ENCODE assay signal across 36 cellular contexts in genomic region chr19:14770136-14770535, GRCh38. TPM values are rescaled to one million over a fixed set of nuclear protein-coding genes. Genes with fewer than 3 reads are reported as not detected.
"Had no signal": no experiment of that assay in that cellular context is flagged by ENCODE, and none has a peak within 500 bp of the region (broad histone marks: within the 10 kb centered on the region; RNA-seq: fewer than 3 reads in every experiment).

No MANE protein-coding gene starts in this region.

- H3K36me3 Mint-ChIP-seq: activated naive CD4-positive, alpha-beta T cell treated with anti-CD3 and anti-CD28 coated beads, Interleukin-2, amount 50 U/mL, for 24 hours; activated naive CD8-positive, alpha-beta T cell treated with anti-CD3 and anti-CD28 coated beads, Interleukin-2, amount 10 ng/mL, durations not matched to agents 7 days and 5 days had no signal

- H3K27ac ChIP-seq: ascending aorta, cardiac muscle cell, Peyer's patch, SJSA1 had no signal

- H3K36me3 ChIP-seq: ascending aorta, cardiac muscle cell, Peyer's patch, SJSA1 had no signal

- H3K27me3 ChIP-seq: ascending aorta, Peyer's patch, SJSA1 had no signal

- ATAC-seq: activated CD4-positive, alpha-beta T cell treated with anti-CD3 and anti-CD28 coated beads for 36 hours; activated CD4-positive, CD25-positive, alpha-beta regulatory T cell treated with anti-CD3 and anti-CD28 coated beads, Interleukin-2, amount 50 U/mL, for 24 hours; activated CD8-positive, alpha-beta T cell treated with anti-CD3 and anti-CD28 coated beads, Interleukin-2, amount 10 ng/mL, durations not matched to agents 7 days and 5 days; PC-3; WTC11 had no signal

- H3K4me2 ChIP-seq: SK-N-SH had no signal

- H3K4me3 Mint-ChIP-seq: activated CD4-positive, alpha-beta T cell treated with anti-CD3 and anti-CD28 coated beads for 36 hours; activated CD4-positive, alpha-beta T cell treated with anti-CD3 and anti-CD28 coated beads, Interleukin-2, amount 10 ng/mL, durations not matched to agents 7 days and 5 days; activated CD8-positive, alpha-beta T cell treated with anti-CD3 and anti-CD28 coated beads, Interleukin-2, amount 10 ng/mL, durations not matched to agents 7 days and 5 days; activated naive CD4-positive, alpha-beta T cell treated with anti-CD3 and anti-CD28 coated beads, Interleukin-2, amount 50 U/mL, for 24 hours; activated naive CD8-positive, alpha-beta T cell treated with anti-CD3 and anti-CD28 coated beads, Interleukin-2, amount 10 ng/mL, durations not matched to agents 7 days and 5 days; activated T-cell treated with anti-CD3 and anti-CD28 coated beads, Interleukin-2, amount 50 U/mL, for 24 hours; central memory CD8-positive, alpha-beta T cell; T-helper 1 cell treated with Interleukin-12 subunit alpha and Interleukin-12 subunit beta and Interleukin-4 antibody, amounts not matched to agents 30 μg/mL and 1 μg/mL, for 36 hours; T-helper 2 cell treated with Interferon-gamma antibody and Interleukin-4, amounts not matched to agents 5 μg/mL and 100 μg/mL, for 36 hours; WTC11 had no signal

- H3K4me1 Mint-ChIP-seq: activated CD4-positive, alpha-beta T cell treated with anti-CD3 and anti-CD28 coated beads for 36 hours; activated CD4-positive, alpha-beta T cell treated with anti-CD3 and anti-CD28 coated beads, Interleukin-2, amount 10 ng/mL, durations not matched to agents 7 days and 5 days; activated naive CD4-positive, alpha-beta T cell treated with anti-CD3 and anti-CD28 coated beads, Interleukin-2, amount 50 U/mL, for 24 hours; activated naive CD8-positive, alpha-beta T cell treated with anti-CD3 and anti-CD28 coated beads, Interleukin-2, amount 10 ng/mL, durations not matched to agents 7 days and 5 days; central memory CD8-positive, alpha-beta T cell; WTC11 had no signal

- H3K4me1 ChIP-seq: ascending aorta, Peyer's patch, SJSA1 had no signal

- H3K9me3 Mint-ChIP-seq: activated CD4-positive, alpha-beta T cell treated with anti-CD3 and anti-CD28 coated beads, Interleukin-2, amount 10 ng/mL, durations not matched to agents 7 days and 5 days; activated naive CD4-positive, alpha-beta T cell treated with anti-CD3 and anti-CD28 coated beads, Interleukin-2, amount 50 U/mL, for 24 hours; activated naive CD8-positive, alpha-beta T cell treated with anti-CD3 and anti-CD28 coated beads, Interleukin-2, amount 10 ng/mL, durations not matched to agents 7 days and 5 days; activated T-cell treated with anti-CD3 and anti-CD28 coated beads, Interleukin-2, amount 50 U/mL, for 24 hours; activated T-helper 2 cell treated with anti-CD3 and anti-CD28 coated beads, Interferon-gamma antibody, Interleukin-2, Interleukin-4, amounts not matched to agents 10 μg/mL and 5 μg/mL and 100 μg/mL, durations not matched to agents 14 hours and 24 hours and 36 hours; central memory CD8-positive, alpha-beta T cell; T-helper 1 cell treated with Interleukin-12 subunit alpha and Interleukin-12 subunit beta and Interleukin-4 antibody, amounts not matched to agents 30 μg/mL and 1 μg/mL, for 36 hours; T-helper 2 cell treated with Interferon-gamma antibody and Interleukin-4, amounts not matched to agents 5 μg/mL and 100 μg/mL, for 36 hours; WTC11 had no signal

- H3K27me3 Mint-ChIP-seq: activated CD4-positive, alpha-beta T cell treated with anti-CD3 and anti-CD28 coated beads, Interleukin-2, amount 10 ng/mL, durations not matched to agents 7 days and 5 days had no signal

- H3K9ac ChIP-seq: SK-N-SH had no signal

- H3K27ac Mint-ChIP-seq: activated CD4-positive, alpha-beta T cell treated with anti-CD3 and anti-CD28 coated beads for 36 hours; activated CD4-positive, alpha-beta T cell treated with anti-CD3 and anti-CD28 coated beads, Interleukin-2, amount 10 ng/mL, durations not matched to agents 7 days and 5 days; activated CD8-positive, alpha-beta T cell treated with anti-CD3 and anti-CD28 coated beads, Interleukin-2, amount 10 ng/mL, durations not matched to agents 7 days and 5 days; activated naive CD4-positive, alpha-beta T cell treated with anti-CD3 and anti-CD28 coated beads, Interleukin-2, amount 50 U/mL, for 24 hours; activated naive CD8-positive, alpha-beta T cell treated with anti-CD3 and anti-CD28 coated beads, Interleukin-2, amount 10 ng/mL, durations not matched to agents 7 days and 5 days; activated T-cell treated with anti-CD3 and anti-CD28 coated beads, Interleukin-2, amount 50 U/mL, for 24 hours; activated T-helper 2 cell treated with anti-CD3 and anti-CD28 coated beads, Interferon-gamma antibody, Interleukin-2, Interleukin-4, amounts not matched to agents 10 μg/mL and 5 μg/mL and 100 μg/mL, durations not matched to agents 14 hours and 24 hours and 36 hours; T-helper 1 cell treated with Interleukin-12 subunit alpha and Interleukin-12 subunit beta and Interleukin-4 antibody, amounts not matched to agents 30 μg/mL and 1 μg/mL, for 36 hours; T-helper 2 cell treated with Interferon-gamma antibody and Interleukin-4, amounts not matched to agents 5 μg/mL and 100 μg/mL, for 36 hours; WTC11 had no signal

- DNase-seq: activated CD4-positive, alpha-beta T cell treated with anti-CD3 and anti-CD28 coated beads for 36 hours; activated CD4-positive, alpha-beta T cell treated with anti-CD3 and anti-CD28 coated beads, Interleukin-2, amount 10 ng/mL, durations not matched to agents 7 days and 5 days; activated CD4-positive, alpha-beta T cell treated with anti-CD3 and anti-CD28 coated beads, Interleukin-2, amount 50 U/mL, for 48 hours; activated CD8-positive, alpha-beta T cell treated with anti-CD3 and anti-CD28 coated beads, Interleukin-2, amount 10 ng/mL, durations not matched to agents 7 days and 5 days; activated gamma-delta T cell; activated naive CD4-positive, alpha-beta T cell treated with Interleukin-2 at 50 U/mL for 16 hours; activated naive CD8-positive, alpha-beta T cell treated with anti-CD3 and anti-CD28 coated beads, Interleukin-2, amount 10 ng/mL, durations not matched to agents 7 days and 5 days; activated T-cell treated with anti-CD3 and anti-CD28 coated beads, Interleukin-2, amount 50 U/mL, for 24 hours; amygdala; NCI-H1092 treated with DMSO at 0.1 percent for 48 hours; NCI-H1417; NCI-H146; NCI-H187; NCI-H2029 treated with DMSO at 0.1 percent for 48 hours; NCI-H2107; NCI-H2171; NCI-H510A; NCI-H526; NCI-H748 treated with DMSO at 0.1 percent for 48 hours; NK-92 treated with Interleukin-12 subunit alpha and Interleukin-12 subunit beta, amount 100 ng/mL, for 24 hours; PC-3; RPMI8226; SHP77 treated with DMSO at 0.1 percent for 48 hours; SK-N-SH had no signal

- H3K9me3 ChIP-seq: ascending aorta, Peyer's patch, SJSA1, SK-N-SH had no signal

- H3K4me3 ChIP-seq: ascending aorta, cardiac muscle cell, Peyer's patch, SJSA1 had no signal

RNA-seq across cellular contexts. Expression of gene ADGRE2, which starts 8.2 kb away (rescaled TPM):
- total RNA-seq: M059J, SJSA1 had no signal
